In the genomic region with DNA sequence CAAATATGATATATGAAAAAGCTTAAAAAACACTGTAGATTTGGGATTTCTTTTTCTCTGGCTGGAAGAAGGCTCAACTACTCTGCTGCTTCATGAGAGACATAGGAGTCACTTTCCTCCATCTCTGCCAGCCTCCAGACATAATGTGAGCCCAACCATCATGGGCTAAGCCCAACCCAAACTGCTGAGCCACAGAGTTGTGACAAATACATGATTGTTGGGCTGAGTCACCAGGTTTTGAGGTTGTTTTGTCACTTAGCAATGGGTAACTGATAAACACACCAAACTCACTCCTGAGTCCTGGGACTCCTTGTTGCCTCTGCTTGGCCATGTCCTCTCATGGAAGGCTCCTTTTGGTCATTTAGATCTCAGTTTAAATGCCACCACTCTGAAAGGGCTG, we compare ENCODE assay signal across 11 cellular contexts.
DNase-seq lines count a peak whose midpoint lies in the region; TF ChIP-seq lines count a peak whose summit lies in the region.
"Had no signal": no experiment of that assay in that cellular context is flagged by ENCODE, and none has a peak within 500 bp of the region (broad histone marks: within the 10 kb centered on the region; RNA-seq: fewer than 3 reads in every experiment).

No MANE protein-coding gene starts in this region.

- no peaks in the 10 kb centered on the region for H4K20me1 ChIP-seq in mammary epithelial cell (ENCODE audit: insufficient read depth, low read length)

- H2AFZ ChIP-seq in mammary epithelial cell (ENCODE audit: low read depth, low read length) = no peak overlapping the region

- H3K36me3 ChIP-seq in mammary epithelial cell (ENCODE audit: insufficient read depth, low read length) = no peaks in the 10 kb centered on the region

- no peak overlapping the region for H3K9ac ChIP-seq in mammary epithelial cell (ENCODE audit: insufficient read depth, low read length)

- no peaks in the 10 kb centered on the region for H3K27me3 ChIP-seq in mammary epithelial cell (ENCODE audit: insufficient read depth, low read length)

- TF ChIP-seq CTCF in AG09319 (IDR thresholded peaks at IDR 0.05; ENCODE audit: low read depth, low read length) (no peak), mammary epithelial cell (conservative IDR thresholded peaks at IDR 0.05 in 1 of 2, IDR thresholded peaks at IDR 0.05 in 1 of 2; ENCODE audit: extremely low read depth in 1 of 2, insufficient read depth in 1 of 2, low read depth in 1 of 2, low read length in 2 of 2) (no peak)

- no peaks in the 10 kb centered on the region for H3K79me2 ChIP-seq in mammary epithelial cell (ENCODE audit: insufficient read depth, low read length)

- no peaks in the 10 kb centered on the region for H3K4me1 ChIP-seq in mammary epithelial cell (ENCODE audit: insufficient read depth, low read length)

- DNase-seq in AG09319 (ENCODE audit: extremely low read depth, low read depth) (peak; percentile 57), HT1080 (ENCODE audit: low read depth) (peak; percentile 83), mammary epithelial cell (peak; percentile 84), left kidney (ENCODE audit: low read depth, low spot score) (peak; percentile 31), NCI-H187 treated with DMSO at 0.1 percent for 48 hours (lab: John Stamatoyannopoulos, UW) (no peak), GF-D8 (lab: John Stamatoyannopoulos, UW) (no peak), NCI-H187 (lab: John Stamatoyannopoulos, UW) (no peak)
- DNase-seq in activated CD8-positive, alpha-beta memory T cell treated with anti-CD3 and anti-CD28 coated beads, Interleukin-2, amount 50 U/mL, for 48 hours = no peak
- DNase-seq: DMS 273 treated with DMSO at 0.1 percent for 48 hours; effector memory CD8-positive, alpha-beta T cell; NCI-H526 treated with DMSO at 0.1 percent for 48 hours had no signal

- H3K4me2 ChIP-seq in mammary epithelial cell (ENCODE audit: insufficient read depth, low read depth, low read length) = no peak overlapping the region

- dilution Hi-C loops in mammary epithelial cell (cut with HindIII; ENCODE audit: low sequenced_read_pairs) = no loop called here

- in situ Hi-C loops in mammary epithelial cell (cut with MboI; ENCODE audit: low sequenced_read_pairs in 2 of 2) = no loop called here

- CTCF ChIA-PET in mammary epithelial cell (lab: Charles Lee; ENCODE audit: low non-redundant PET) = no interaction called here

- intact Hi-C loops in mammary epithelial cell (cut with micrococcal nuclease) = no loop called here

- H3K27ac ChIP-seq in mammary epithelial cell (ENCODE audit: insufficient read depth, low read depth, low read length) = no peak overlapping the region

- H3K4me3 ChIP-seq in mammary epithelial cell (replicated peaks in 1 of 3; ENCODE audit: insufficient read depth in 1 of 3, low read depth in 2 of 3, low read length in 3 of 3) = no peak overlapping the region

- no TSS peak for BruUV-seq in mammary epithelial cell (replicated peaks; lab: Mats Ljungman, UMichigan)

- H3K9me3 ChIP-seq in mammary epithelial cell (replicated peaks; ENCODE audit: insufficient read depth, low read length) = no peaks in the 10 kb centered on the region

Comparison
In these comparisons a context has a peak if more than half of its experiments do, and no peak if none do; other contexts are left out.
1. DNase-seq: peak in AG09319 (single experiment), HT1080 (single experiment), mammary epithelial cell (single experiment) and left kidney (single experiment); none in NCI-H187 treated with DMSO at 0.1 percent for 48 hours (single experiment), GF-D8 (single experiment), NCI-H187 (0 of 2) and activated CD8-positive, alpha-beta memory T cell treated with anti-CD3 and anti-CD28 coated beads, Interleukin-2, amount 50 U/mL, for 48 hours (single experiment).